20 cellular contexts compared by ENCODE assay signal in the genomic region with DNA sequence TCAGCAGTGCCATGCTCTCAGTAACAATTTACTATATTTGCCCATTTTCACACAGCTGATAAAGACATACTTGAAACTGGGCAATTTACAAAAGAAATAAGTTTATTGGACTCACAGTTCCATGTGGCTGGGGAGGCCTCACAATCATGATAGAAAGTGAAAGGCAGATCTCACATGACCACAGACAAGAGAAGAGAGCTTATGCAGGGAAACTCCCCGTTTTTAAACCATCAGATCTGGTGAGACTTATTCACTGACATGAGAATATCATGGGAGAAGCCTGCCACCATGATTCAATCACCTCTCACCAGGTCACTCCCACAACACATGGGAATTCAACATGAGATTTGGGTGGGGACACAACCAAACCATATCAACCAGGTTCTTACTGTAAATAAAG.
"Had no signal": no experiment of that assay in that cellular context is flagged by ENCODE, and none has a peak within 500 bp of the region (broad histone marks: within the 10 kb centered on the region; RNA-seq: fewer than 3 reads in every experiment).

No MANE protein-coding gene starts in this region.

- DNase-seq: natural killer cell; occipital lobe; ovary; posterior cingulate gyrus; psoas muscle; right cardiac atrium; right lobe of liver; sigmoid colon; small intestine; stimulated activated CD4-positive, alpha-beta T cell treated with anti-CD3 and anti-CD28 coated beads, Interleukin-15, amount 100 ng/mL, for 24 hours; stimulated activated CD4-positive, alpha-beta T cell treated with anti-CD3 and anti-CD28 coated beads, Interleukin-2, amount 100 ng/mL, for 24 hours; stimulated activated CD4-positive, alpha-beta T cell treated with anti-CD3 and anti-CD28 coated beads, Interleukin-2, amount 100 ng/mL, for 48 hours; stimulated activated CD4-positive, alpha-beta T cell treated with anti-CD3 and anti-CD28 coated beads, Interleukin-4, amount 100 ng/mL, for 24 hours; stimulated activated naive B cell treated with anti-CD40 and anti-IgM and Interleukin-4, amounts not matched to agents 10 μg/mL and 1 μg/mL and 100 μg/mL, for 72 hours; stimulated activated naive CD4-positive, alpha-beta T cell treated with Interleukin-2 at 50 U/mL for 16 hours; stomach; thyroid gland; trophoblast cell; upper lobe of left lung had no signal

- ATAC-seq: natural killer cell; psoas muscle; right cardiac atrium; right lobe of liver; stimulated activated effector memory CD8-positive, alpha-beta T cell treated with anti-CD3 and anti-CD28 coated beads, Interleukin-12 subunit alpha, Interleukin-12 subunit beta, amount 100 ng/mL, for 72 hours; stimulated activated naive B cell treated with anti-CD40 and anti-IgM and Interleukin-4, amounts not matched to agents 10 μg/mL and 1 μg/mL and 100 μg/mL, for 72 hours had no signal
